Comparison of ENCODE assay signal across 22 cellular contexts in genomic region chr7:105154084-105154483, GRCh38.
A peak's percentile ranks its signal among the peaks of the same experiment; 100 is the strongest.
DNase-seq lines count a peak whose midpoint lies in the region; ATAC-seq and TF ChIP-seq lines count a peak whose summit lies in the region.
"Had no signal": no experiment of that assay in that cellular context is flagged by ENCODE, and none has a peak within 500 bp of the region (broad histone marks: within the 10 kb centered on the region; RNA-seq: fewer than 3 reads in every experiment).

No MANE protein-coding gene starts in this region.

- no peaks in the 10 kb centered on the region for H3K9me3 ChIP-seq in MG63
- H3K9me3 ChIP-seq: A549, Peyer's patch, SJSA1 had no signal

- H3K27ac ChIP-seq in dorsolateral prefrontal cortex, result peak overlapping the region in 51 of 59 donors; percentile 1 to 87 (median 72)
- H3K27ac ChIP-seq: A549, Peyer's patch, SJSA1 had no signal

- H3K4me1 Mint-ChIP-seq in memory B cell, result peaks cover 7% of the 10 kb centered on the region
- H3K4me1 Mint-ChIP-seq: B cell had no signal

- H3K27me3 Mint-ChIP-seq in memory B cell, result no peaks in the 10 kb centered on the region
- H3K27me3 Mint-ChIP-seq: B cell had no signal

- TF ChIP-seq CTCF in dorsolateral prefrontal cortex (IDR thresholded peaks at IDR 0.05 in 54 of 56, conservative IDR thresholded peaks at IDR 0.05 in 2 of 56; ENCODE audit: low read depth in 1 of 56, partially characterized antibody in 56 of 56), result no peak

- H3K4me3 ChIP-seq in dorsolateral prefrontal cortex (no peak overlapping the region), MG63 (no peak overlapping the region)
- H3K4me3 ChIP-seq: A549, Peyer's patch, SJSA1 had no signal

- peaks cover 22% of the 10 kb centered on the region for H3K36me3 Mint-ChIP-seq in memory B cell

- no peak overlapping the region for H3K4me3 Mint-ChIP-seq in memory B cell
- H3K4me3 Mint-ChIP-seq: B cell, CD14-positive monocyte had no signal

- peak overlapping the region; percentile 45 for H3K27ac Mint-ChIP-seq in memory B cell
- H3K27ac Mint-ChIP-seq: B cell had no signal

- intact Hi-C loops in left ventricle myocardium superior (cut with micrococcal nuclease), result no loop called here
- intact Hi-C loops in left cardiac atrium (cut with DNase I), result loop anchor here in 1 of 2 donors (10.0 kb wide), 2 partner anchors 181 to 271 kb away; no protein-coding TSS in a partner anchor
- intact Hi-C loops in dorsolateral prefrontal cortex (cut with DNase I), result loop anchor here (5.0 to 10.0 kb wide), 2 partner anchors 111 to 183 kb away; no protein-coding TSS in a partner anchor

- ATAC-seq in left ventricle myocardium superior (peak; percentile 15), left cardiac atrium (no peak), memory B cell (ENCODE audit: low read depth) (no peak), HG03571 (IDR thresholded peaks at IDR 0.05; ENCODE audit: unreplicated experiment) (no peak)
- ATAC-seq: A549 had no signal

- no peaks in the 10 kb centered on the region for H3K9me3 Mint-ChIP-seq in memory B cell
- H3K9me3 Mint-ChIP-seq: CD14-positive monocyte had no signal

- no peaks in the 10 kb centered on the region for H3K36me3 ChIP-seq in MG63
- H3K36me3 ChIP-seq: Peyer's patch had no signal

- H3K27me3 ChIP-seq in dorsolateral prefrontal cortex, result no peaks in the 10 kb centered on the region
- H3K27me3 ChIP-seq in MG63, result no peaks in the 10 kb centered on the region
- H3K27me3 ChIP-seq: Peyer's patch, SJSA1 had no signal

- DNase-seq in left ventricle myocardium superior (no peak), left cardiac atrium (no peak), dorsolateral prefrontal cortex (no peak), memory B cell (ENCODE audit: low spot score in 2 of 2) (no peak), NCI-H2107 treated with DMSO at 0.1 percent for 48 hours (lab: John Stamatoyannopoulos, UW; ENCODE audit: unreplicated experiment) (no peak), DMS153 (lab: John Stamatoyannopoulos, UW) (no peak), MG63 (no peak)
- DNase-seq: EL, GF-D8, H7, NCI-H1105, NCI-H1694, NCI-H2081, NCI-H2171 treated with DMSO at 0.1 percent for 48 hours, NCI-H524 treated with DMSO at 0.1 percent for 48 hours, NCI-H82, Peyer's patch had no signal
